In the genomic region with DNA sequence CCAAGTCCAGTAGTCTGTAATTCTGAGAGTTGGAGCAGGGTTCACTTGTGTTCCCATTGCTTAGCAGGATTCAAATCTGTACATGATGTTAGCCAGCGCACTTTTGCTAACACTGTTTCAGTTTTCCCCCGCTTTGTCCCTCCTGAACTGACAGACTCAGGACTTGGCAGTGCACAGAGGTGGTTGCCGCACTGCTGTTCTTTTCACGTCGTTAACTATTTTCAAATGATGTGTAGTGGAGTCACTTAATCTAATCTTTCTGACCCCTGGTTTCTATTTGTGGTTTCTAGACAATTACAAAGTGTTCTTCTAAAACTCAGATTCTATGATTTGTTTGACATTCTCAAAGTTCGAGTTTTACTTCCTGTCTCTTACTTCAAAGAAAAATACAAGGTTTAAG, we compare ENCODE assay signal across 18 cellular contexts.
DNase-seq lines count a peak whose midpoint lies in the region; ATAC-seq and TF ChIP-seq lines count a peak whose summit lies in the region.
"Had no signal": no experiment of that assay in that cellular context is flagged by ENCODE, and none has a peak within 500 bp of the region (broad histone marks: within the 10 kb centered on the region; RNA-seq: fewer than 3 reads in every experiment).

No MANE protein-coding gene starts in this region.

- H3K79me1 ChIP-seq in mesenchymal stem cell (replicated peaks; ENCODE audit: low read length, poor library complexity, severe bottlenecking), result no peaks in the 10 kb centered on the region

- peaks cover 2% of the 10 kb centered on the region for H3K27me3 Mint-ChIP-seq in GM23338 (ENCODE audit: insufficient read depth, low read depth, poor library complexity)
- H3K27me3 Mint-ChIP-seq in activated T-cell treated with anti-CD3 and anti-CD28 coated beads, Interleukin-2, amount 50 U/mL, for 24 hours, result peaks cover 13% of the 10 kb centered on the region

- H4K8ac ChIP-seq in mesenchymal stem cell (ENCODE audit: low read length), result peak overlapping the region; percentile 28

- peak overlapping the region; percentile 75 to 91 for H3K4ac ChIP-seq in mesenchymal stem cell (ENCODE audit: low read depth in 1 of 2, low read length in 2 of 2)

- H3K4me3 ChIP-seq in GM23338, result no peak overlapping the region
- H3K4me3 ChIP-seq in fibroblast of lung (replicated peaks in 1 of 4; ENCODE audit: control extremely low read depth in 1 of 4, insufficient read depth in 1 of 4, low read depth in 3 of 4, low read length in 4 of 4), result no peak overlapping the region
- H3K4me3 ChIP-seq in mesenchymal stem cell (ENCODE audit: insufficient read depth in 1 of 2, low read depth in 1 of 2, low read length in 2 of 2), result no peak overlapping the region
- H3K4me3 ChIP-seq: Peyer's patch, SK-N-MC had no signal

- H3K4me2 ChIP-seq in GM23338 (no peak overlapping the region), fibroblast of lung (ENCODE audit: extremely low read depth, insufficient read depth, low read length) (no peak overlapping the region), mesenchymal stem cell (ENCODE audit: low read length, poor library complexity, severe bottlenecking) (no peak overlapping the region)

- H3K9ac ChIP-seq in fibroblast of lung (ENCODE audit: insufficient read depth, low read length) (no peak overlapping the region), mesenchymal stem cell (ENCODE audit: low read length) (no peak overlapping the region)

- peaks cover 11% of the 10 kb centered on the region; the same call in 1 of the 2 replicates for H3K9me2 ChIP-seq in GM23338 (ENCODE audit: insufficient read depth)

- H2BK5ac ChIP-seq in mesenchymal stem cell (ENCODE audit: low read depth, low read length, poor library complexity, severe bottlenecking), result no peak overlapping the region

- H2BK120ac ChIP-seq in mesenchymal stem cell (ENCODE audit: low read depth, low read length), result no peak overlapping the region

- ATAC-seq in GM23338, result no peak
- ATAC-seq in HG02571 (IDR thresholded peaks at IDR 0.05; ENCODE audit: unreplicated experiment), result no peak

- H3K27ac ChIP-seq in GM23338 (ENCODE audit: low read depth), result no peak overlapping the region
- no peak overlapping the region for H3K27ac ChIP-seq in fibroblast of lung (ENCODE audit: insufficient read depth, low read length)
- H3K27ac ChIP-seq in mesenchymal stem cell (ENCODE audit: low read length, poor library complexity, severe bottlenecking), result no peak overlapping the region
- H3K27ac ChIP-seq: Peyer's patch, SK-N-MC had no signal

- H3K4me3 Mint-ChIP-seq in GM23338, result no peak overlapping the region
- no peak overlapping the region for H3K4me3 Mint-ChIP-seq in activated T-cell treated with anti-CD3 and anti-CD28 coated beads, Interleukin-2, amount 50 U/mL, for 24 hours
- H3K4me3 Mint-ChIP-seq: CD8-positive, alpha-beta memory T cell; H9 had no signal

- H2BK12ac ChIP-seq in mesenchymal stem cell (ENCODE audit: low read length in 2 of 2), result peak overlapping the region; percentile 77 to 84

- H3F3A ChIP-seq in GM23338 (replicated peaks; ENCODE audit: low read depth), result no peaks in the 10 kb centered on the region

- no peaks in the 10 kb centered on the region for H3K9me3 Mint-ChIP-seq in GM23338
- H3K9me3 Mint-ChIP-seq in activated T-cell treated with anti-CD3 and anti-CD28 coated beads, Interleukin-2, amount 50 U/mL, for 24 hours, result no peaks in the 10 kb centered on the region
- H3K9me3 Mint-ChIP-seq: H9 had no signal

- peak overlapping the region; percentile 62 to 66 for H3K18ac ChIP-seq in mesenchymal stem cell (ENCODE audit: low read depth in 1 of 2, low read length in 2 of 2)

- TF ChIP-seq CTCF in GM23338 (conservative IDR thresholded peaks at IDR 0.05; ENCODE audit: low read depth in 2 of 2) (no peak), fibroblast of lung (conservative IDR thresholded peaks at IDR 0.05 in 1 of 2, IDR thresholded peaks at IDR 0.05 in 1 of 2; ENCODE audit: low read depth in 1 of 2, low read length in 2 of 2) (no peak)

- H4K20me1 ChIP-seq in GM23338 (replicated peaks; ENCODE audit: insufficient read depth) (no peaks in the 10 kb centered on the region), fibroblast of lung (ENCODE audit: control insufficient read depth, extremely low read depth, insufficient read depth, low read length) (no peaks in the 10 kb centered on the region)

- H3K14ac ChIP-seq in mesenchymal stem cell (ENCODE audit: low read length in 2 of 2), result no peak overlapping the region

- H3K4me1 ChIP-seq in GM23338 (ENCODE audit: insufficient read depth) (no peaks in the 10 kb centered on the region), fibroblast of lung (ENCODE audit: control insufficient read depth, extremely low read depth, insufficient read depth, low read length) (peaks cover 5% of the 10 kb centered on the region), mesenchymal stem cell (ENCODE audit: control insufficient read depth, insufficient read depth, low read depth, low read length) (no peaks in the 10 kb centered on the region)
- H3K4me1 ChIP-seq: Peyer's patch had no signal

- H3K9me3 ChIP-seq in fibroblast of lung (ENCODE audit: control insufficient read depth, insufficient read depth, low read depth, low read length), result no peaks in the 10 kb centered on the region
- no peaks in the 10 kb centered on the region for H3K9me3 ChIP-seq in mesenchymal stem cell (ENCODE audit: control insufficient read depth, low read length)
- H3K9me3 ChIP-seq: Peyer's patch had no signal

- 0 out of 2 replicates have a peak overlapping the region, but pooled peaks have one; percentile 1 for H2AFZ ChIP-seq in GM23338
- H2AFZ ChIP-seq in fibroblast of lung (ENCODE audit: low read length), result no peak overlapping the region
- H2AFZ ChIP-seq in mesenchymal stem cell (ENCODE audit: low read depth, low read length), result no peak overlapping the region

- H3K36me3 ChIP-seq in GM23338 (ENCODE audit: insufficient read depth) (no peaks in the 10 kb centered on the region), fibroblast of lung (ENCODE audit: control insufficient read depth, insufficient read depth, low read length) (no peaks in the 10 kb centered on the region), mesenchymal stem cell (ENCODE audit: control insufficient read depth in 1 of 2, insufficient read depth in 2 of 2, low read depth in 1 of 2, low read length in 2 of 2) (no peaks in the 10 kb centered on the region)
- H3K36me3 ChIP-seq: Peyer's patch had no signal

- no peak overlapping the region for H3K23ac ChIP-seq in mesenchymal stem cell (ENCODE audit: low read length in 2 of 2)

- no peak overlapping the region for H4K91ac ChIP-seq in mesenchymal stem cell (ENCODE audit: low read length)

- no peak overlapping the region for H3K27ac Mint-ChIP-seq in GM23338
- no peak overlapping the region for H3K27ac Mint-ChIP-seq in activated T-cell treated with anti-CD3 and anti-CD28 coated beads, Interleukin-2, amount 50 U/mL, for 24 hours
- H3K27ac Mint-ChIP-seq: H9 had no signal

- 80% methylated on average over 3 of the region's 6 CpGs for WGBS in mesenchymal stem cell

- H3K79me2 ChIP-seq in GM23338 (replicated peaks; ENCODE audit: insufficient read depth) (no peaks in the 10 kb centered on the region), fibroblast of lung (ENCODE audit: control insufficient read depth, insufficient read depth, low read length) (no peaks in the 10 kb centered on the region)

- no peaks in the 10 kb centered on the region for H3K4me1 Mint-ChIP-seq in GM23338
- peaks cover 7% of the 10 kb centered on the region for H3K4me1 Mint-ChIP-seq in activated T-cell treated with anti-CD3 and anti-CD28 coated beads, Interleukin-2, amount 50 U/mL, for 24 hours (ENCODE audit: low read depth)
- H3K4me1 Mint-ChIP-seq: H9 had no signal

- DNase-seq in GM23338 (ENCODE audit: low spot score) (no peak), MV-4-11 (lab: John Stamatoyannopoulos, UW) (peak; percentile 12), fibroblast of lung (ENCODE audit: low read depth in 2 of 2) (peak; percentile 21 to 28), mesenchymal stem cell (no peak), NCI-H345 (lab: John Stamatoyannopoulos, UW) (no peak)
- DNase-seq in activated T-cell treated with anti-CD3 and anti-CD28 coated beads, Interleukin-2, amount 50 U/mL, for 24 hours, result no peak
- DNase-seq: ACHN; C1 segment of cervical spinal cord; CD8-positive, alpha-beta memory T cell; H9; Karpas-422; NCI-H1105; NCI-H2081 treated with DMSO at 0.1 percent for 48 hours; NK-92 treated with Interleukin-12 subunit alpha and Interleukin-12 subunit beta, amount 100 ng/mL, for 24 hours; Peyer's patch; SHP77 had no signal

- H3K36me3 Mint-ChIP-seq in GM23338 (ENCODE audit: low read depth), result no peaks in the 10 kb centered on the region
- no peaks in the 10 kb centered on the region for H3K36me3 Mint-ChIP-seq in activated T-cell treated with anti-CD3 and anti-CD28 coated beads, Interleukin-2, amount 50 U/mL, for 24 hours (ENCODE audit: low read depth)
- H3K36me3 Mint-ChIP-seq: CD8-positive, alpha-beta memory T cell had no signal

- H2BK15ac ChIP-seq in mesenchymal stem cell (ENCODE audit: low read depth, poor library complexity, severe bottlenecking), result no peak overlapping the region

- H2AK5ac ChIP-seq in mesenchymal stem cell (ENCODE audit: low read length, severe bottlenecking), result no peak overlapping the region

- H3K27me3 ChIP-seq in GM23338 (ENCODE audit: insufficient read depth) (no peaks in the 10 kb centered on the region), fibroblast of lung (ENCODE audit: control insufficient read depth, insufficient read depth, low read length) (no peaks in the 10 kb centered on the region), mesenchymal stem cell (ENCODE audit: control insufficient read depth in 1 of 2, insufficient read depth in 1 of 2, low read length in 2 of 2) (no peaks in the 10 kb centered on the region)
- H3K27me3 ChIP-seq: Peyer's patch had no signal

TF ChIP-seq in GM23338, 12 proteins besides CTCF, POLR2A, EP300 and RAD21:
- TF ChIP-seq JUNB (IDR thresholded peaks at IDR 0.05; ENCODE audit: unreplicated experiment) (no peak), POLR2AphosphoS5 (IDR thresholded peaks at IDR 0.05; ENCODE audit: low read depth) (no peak)

Comparison
In these comparisons a context has a peak if more than half of its experiments do, and no peak if none do; other contexts are left out.
1. DNase-seq: peak in MV-4-11 (single experiment) and fibroblast of lung (2 of 2); none in GM23338 (single experiment), mesenchymal stem cell (single experiment), NCI-H345 (single experiment) and activated T-cell treated with anti-CD3 and anti-CD28 coated beads, Interleukin-2, amount 50 U/mL, for 24 hours (single experiment).